ENCODE assay signal across 22 cellular contexts in genomic region chr5:93120048-93120447, GRCh38.
DNase-seq lines count a peak whose midpoint lies in the region; ATAC-seq, FAIRE-seq and TF ChIP-seq lines count a peak whose summit lies in the region.
"Had no signal": no experiment of that assay in that cellular context is flagged by ENCODE, and none has a peak within 500 bp of the region (broad histone marks: within the 10 kb centered on the region; RNA-seq: fewer than 3 reads in every experiment).

No MANE protein-coding gene starts in this region.

- no peak overlapping the region for H3K4me2 ChIP-seq in mammary epithelial cell (ENCODE audit: insufficient read depth, low read depth, low read length)
- H3K4me2 ChIP-seq in H1 (ENCODE audit: insufficient read depth in 1 of 2, low read depth in 2 of 2, low read length in 2 of 2) = no peak overlapping the region
- H3K4me2 ChIP-seq in OCI-LY7 (ENCODE audit: low read length) = no peak overlapping the region
- H3K4me2 ChIP-seq: A549 had no signal

- no peaks in the 10 kb centered on the region for H3K27me3 Mint-ChIP-seq in MCF 10A (ENCODE audit: insufficient read depth, unreplicated experiment)
- H3K27me3 Mint-ChIP-seq: CD4-positive, alpha-beta memory T cell; IgD-negative memory B cell had no signal

- CTCF ChIA-PET in mammary epithelial cell (lab: Charles Lee; ENCODE audit: low non-redundant PET) = no interaction called here
- CTCF ChIA-PET in MCF 10A (lab: Yijun Ruan, JAX) = interaction anchor here (0.7 kb wide), 1 partner anchor 20 kb away, joined by 3 read pairs; no protein-coding TSS in a partner anchor
- CTCF ChIA-PET in H1 (lab: Charles Lee; ENCODE audit: partially characterized antibody) = interaction anchor here (0.7 kb wide), 1 partner anchor 16 kb away, joined by 3 read pairs; no protein-coding TSS in a partner anchor
- CTCF ChIA-PET in OCI-LY7 (lab: Charles Lee; ENCODE audit: unreplicated experiment) = no interaction called here

- H3K36me3 ChIP-seq in mammary epithelial cell (ENCODE audit: insufficient read depth, low read length) (no peaks in the 10 kb centered on the region), H1 (ENCODE audit: control insufficient read depth in 2 of 4, insufficient read depth in 4 of 4, low read length in 3 of 4) (no peaks in the 10 kb centered on the region), OCI-LY7 (ENCODE audit: insufficient read depth, low read length) (no peaks in the 10 kb centered on the region), upper lobe of right lung (no peaks in the 10 kb centered on the region)

- H3K23me2 ChIP-seq in H1 (ENCODE audit: low read depth, low read length) = no peaks in the 10 kb centered on the region

- H3K79me1 ChIP-seq in H1 (ENCODE audit: low read depth, low read length) = no peaks in the 10 kb centered on the region

- no peaks in the 10 kb centered on the region for H3K27me3 ChIP-seq in mammary epithelial cell (ENCODE audit: insufficient read depth, low read length)
- H3K27me3 ChIP-seq in H1 (replicated peaks in 1 of 4; ENCODE audit: control insufficient read depth in 3 of 4, extremely low read depth in 1 of 4, insufficient read depth in 3 of 4, low read length in 3 of 4) = no peaks in the 10 kb centered on the region
- H3K27me3 ChIP-seq in upper lobe of right lung = no peaks in the 10 kb centered on the region

- H2BK5ac ChIP-seq in H1 (ENCODE audit: low read depth, low read length) = no peak overlapping the region

- TF ChIP-seq EP300 in H1 (IDR thresholded peaks at IDR 0.05; ENCODE audit: borderline replicate concordance in 1 of 2, low read depth in 2 of 2, low read length in 2 of 2) = no peak

- H3K4me3 ChIP-seq in mammary epithelial cell (replicated peaks in 1 of 3; ENCODE audit: insufficient read depth in 1 of 3, low read depth in 2 of 3, low read length in 3 of 3) (no peak overlapping the region), H1 (ENCODE audit: extremely low read depth in 1 of 4, insufficient read depth in 2 of 4, low read depth in 3 of 4, low read length in 4 of 4) (no peak overlapping the region), OCI-LY7 (ENCODE audit: low read depth, low read length, poor library complexity, severe bottlenecking) (no peak overlapping the region), upper lobe of right lung (no peak overlapping the region)
- H3K4me3 ChIP-seq: A549 had no signal

- H2BK120ac ChIP-seq in H1 (replicated peaks; ENCODE audit: low read depth, low read length) = no peak overlapping the region

- no TSS peak for BruUV-seq in mammary epithelial cell (replicated peaks; lab: Mats Ljungman, UMichigan)
- no TSS peak for BruUV-seq in MCF 10A (replicated peaks; lab: Mats Ljungman, UMichigan)
- no TSS peak for BruUV-seq in OCI-LY7 (replicated peaks; lab: Mats Ljungman, UMichigan)

- no peak overlapping the region for H2BK20ac ChIP-seq in H1 (ENCODE audit: low read length)

- dilution Hi-C loops in mammary epithelial cell (cut with HindIII; ENCODE audit: low sequenced_read_pairs) = no loop called here

- H4K91ac ChIP-seq in H1 (replicated peaks; ENCODE audit: insufficient read length, low read length) = no peak overlapping the region

- no peak overlapping the region for H2AK5ac ChIP-seq in H1 (ENCODE audit: low read depth, low read length)

- TF ChIP-seq CTCF in mammary epithelial cell (conservative IDR thresholded peaks at IDR 0.05 in 1 of 2, IDR thresholded peaks at IDR 0.05 in 1 of 2; ENCODE audit: extremely low read depth in 1 of 2, insufficient read depth in 1 of 2, low read depth in 1 of 2, low read length in 2 of 2) (no peak), MCF 10A (IDR thresholded peaks at IDR 0.05; ENCODE audit: unreplicated experiment) (no peak), H1 (IDR thresholded peaks at IDR 0.05; ENCODE audit: control extremely low read depth in 1 of 3, insufficient read depth in 1 of 3, low read depth in 1 of 3, low read length in 3 of 3) (no peak), OCI-LY7 (conservative IDR thresholded peaks at IDR 0.05; ENCODE audit: low read length) (no peak), upper lobe of right lung (IDR thresholded peaks at IDR 0.05) (no peak)

- H2BK12ac ChIP-seq in H1 (ENCODE audit: low read depth, low read length) = no peak overlapping the region

- no peak for ATAC-seq in upper lobe of right lung
- ATAC-seq in activated CD4-positive, CD25-positive, alpha-beta regulatory T cell treated with anti-CD3 and anti-CD28 coated beads, Interleukin-2, amount 50 U/mL, for 24 hours = no peak
- ATAC-seq in left cardiac atrium = no peak
- ATAC-seq: A549 had no signal

- H3K23ac ChIP-seq in H1 (ENCODE audit: insufficient read length) = no peak overlapping the region

- H3K4me1 ChIP-seq in mammary epithelial cell (ENCODE audit: insufficient read depth, low read length) (peaks cover 16% of the 10 kb centered on the region), H1 (replicated peaks in 1 of 4; ENCODE audit: control insufficient read depth in 3 of 4, insufficient read depth in 4 of 4, low read length in 3 of 4) (peaks cover 0 to 6% (median 0%) of the 10 kb centered on the region in 4 experiments; a peak in 2 of 7 replicates), OCI-LY7 (ENCODE audit: insufficient read depth, low read length, poor library complexity, severe bottlenecking) (no peaks in the 10 kb centered on the region), upper lobe of right lung (no peaks in the 10 kb centered on the region)

- DNase-seq in mammary epithelial cell (peak; percentile 12), MCF 10A (ENCODE audit: unreplicated experiment) (no peak), M059J (ENCODE audit: low read depth) (peak; percentile 24), H1 (ENCODE audit: low read depth in 1 of 2, low spot score in 2 of 2) (no peak), OCI-LY7 (ENCODE audit: low spot score) (no peak), upper lobe of right lung (no peak), left cardiac atrium (no peak)
- DNase-seq: AML-193; CD4-positive, alpha-beta memory T cell; DMS153; DMS79; GF-D8; GOT3; HCEC 1CT; HFFc6; KBM-7 had no signal

- H3K4ac ChIP-seq in H1 (replicated peaks; ENCODE audit: insufficient read length, low read depth, low read length) = no peak overlapping the region

- WGBS in mammary epithelial cell (ENCODE audit: low coverage, missing lambda C conversion rate) = 100% methylated on average over 1 of the region's 1 CpG
- 74% methylated on average over 1 of the region's 1 CpG; no CpG with 5 or more reads in 1 of the 2 experiments for WGBS in H1 (ENCODE audit: extremely low coverage in 1 of 2, insufficient coverage in 1 of 2, insufficient read length in 1 of 2, insufficient replicate concordance in 2 of 2, low coverage in 1 of 2, low lambda C conversion rate in 2 of 2, missing lambda C conversion rate in 1 of 2), 2 experiments

- H3K56ac ChIP-seq in H1 (replicated peaks; ENCODE audit: insufficient read length, low read depth, low read length) = no peak overlapping the region

- no peak overlapping the region for H4K5ac ChIP-seq in H1 (ENCODE audit: insufficient read length, low read depth, low read length)

- H3K9ac ChIP-seq in mammary epithelial cell (ENCODE audit: insufficient read depth, low read length) = no peak overlapping the region
- no peak overlapping the region for H3K9ac ChIP-seq in H1 (replicated peaks in 1 of 4; ENCODE audit: extremely low read depth in 1 of 4, low read depth in 3 of 4, low read length in 3 of 4)

- H2BK15ac ChIP-seq in H1 (ENCODE audit: low read length) = no peak overlapping the region

- H3K36me3 Mint-ChIP-seq in MCF 10A (ENCODE audit: insufficient read depth, unreplicated experiment) = no peaks in the 10 kb centered on the region
- H3K36me3 Mint-ChIP-seq: CD14-positive monocyte; CD4-positive, alpha-beta memory T cell; IgD-negative memory B cell had no signal

- intact Hi-C loops in mammary epithelial cell (cut with micrococcal nuclease) = no loop called here
- intact Hi-C loops in MCF 10A (cut with micrococcal nuclease) = no loop called here
- intact Hi-C loops in OCI-LY7 (cut with micrococcal nuclease; ENCODE audit: unreplicated experiment) = no loop called here
- intact Hi-C loops in upper lobe of right lung (cut with DNase I) = no loop called here
- intact Hi-C loops in left cardiac atrium (cut with DNase I) = no loop called here

- POLR2A ChIA-PET in MCF 10A (lab: Yijun Ruan, JAX) = no interaction called here
- POLR2A ChIA-PET in H1 (lab: Charles Lee; ENCODE audit: partially characterized antibody) = no interaction called here
- POLR2A ChIA-PET in OCI-LY7 (lab: Charles Lee) = no interaction called here

- FAIRE-seq in H1 (lab: Jason Lieb, UNC) = peak; percentile 7
- FAIRE-seq: A549, HTR-8/SVneo had no signal

- H3K18ac ChIP-seq in H1 (ENCODE audit: extremely low read depth, low read length) = no peak overlapping the region

- in situ Hi-C loops in mammary epithelial cell (cut with MboI; ENCODE audit: low sequenced_read_pairs in 2 of 2) = no loop called here

- no peak for TF ChIP-seq POLR2A in H1 (IDR thresholded peaks at IDR 0.05; ENCODE audit: control extremely low read depth in 1 of 2, low read depth in 2 of 2, low read length in 2 of 2)

- H3K27ac ChIP-seq in mammary epithelial cell (ENCODE audit: insufficient read depth, low read depth, low read length) = no peak overlapping the region
- H3K27ac ChIP-seq in H1 (ENCODE audit: low read depth, low read length) = no peak overlapping the region
- H3K27ac ChIP-seq in OCI-LY7 (ENCODE audit: low read depth, low read length, poor library complexity, severe bottlenecking) = no peak overlapping the region
- H3K27ac ChIP-seq in upper lobe of right lung = no peak overlapping the region
- H3K27ac ChIP-seq: 22Rv1, A549 had no signal

- H3K27ac Mint-ChIP-seq in MCF 10A (ENCODE audit: low read depth, unreplicated experiment) = no peak overlapping the region
- H3K27ac Mint-ChIP-seq: CD14-positive monocyte; CD4-positive, alpha-beta memory T cell; HFFc6; IgD-negative memory B cell had no signal

- H3K4me1 Mint-ChIP-seq in MCF 10A (ENCODE audit: insufficient read depth, unreplicated experiment) = peaks cover 6% of the 10 kb centered on the region
- H3K4me1 Mint-ChIP-seq: CD14-positive monocyte; CD4-positive, alpha-beta memory T cell; IgD-negative memory B cell had no signal

- H3K79me2 ChIP-seq in mammary epithelial cell (ENCODE audit: insufficient read depth, low read length) (no peaks in the 10 kb centered on the region), H1 (ENCODE audit: control insufficient read depth in 1 of 2, insufficient read depth in 2 of 2, low read length in 2 of 2) (no peaks in the 10 kb centered on the region), OCI-LY7 (ENCODE audit: insufficient read depth, low read depth, low read length) (no peaks in the 10 kb centered on the region)

- H3K14ac ChIP-seq in H1 (ENCODE audit: insufficient read length) = no peak overlapping the region

- no peaks in the 10 kb centered on the region for H3K9me3 Mint-ChIP-seq in MCF 10A (ENCODE audit: unreplicated experiment)
- H3K9me3 Mint-ChIP-seq: HFFc6 had no signal

- H3K4me3 Mint-ChIP-seq in MCF 10A (ENCODE audit: unreplicated experiment) = no peak overlapping the region
- H3K4me3 Mint-ChIP-seq: CD14-positive monocyte; CD4-positive, alpha-beta memory T cell; HFFc6; IgD-negative memory B cell had no signal

- TF ChIP-seq RAD21 in H1 (IDR thresholded peaks at IDR 0.05 in 1 of 2, conservative IDR thresholded peaks at IDR 0.05 in 1 of 2; ENCODE audit: low read depth in 2 of 2, low read length in 2 of 2) = no peak

- no peaks in the 10 kb centered on the region for H4K20me1 ChIP-seq in mammary epithelial cell (ENCODE audit: insufficient read depth, low read length)
- H4K20me1 ChIP-seq in H1 (replicated peaks in 1 of 2; ENCODE audit: control insufficient read depth in 1 of 2, insufficient read depth in 2 of 2, low read length in 2 of 2) = no peaks in the 10 kb centered on the region
- H4K20me1 ChIP-seq in OCI-LY7 (ENCODE audit: insufficient read depth, low read length) = no peaks in the 10 kb centered on the region

- no peak overlapping the region for H4K8ac ChIP-seq in H1 (ENCODE audit: extremely low read depth, insufficient read depth, low read length)

- H3K9me2 ChIP-seq in OCI-LY7 (ENCODE audit: insufficient read depth, low read length) = no peaks in the 10 kb centered on the region

- H3K9me3 ChIP-seq in mammary epithelial cell (replicated peaks; ENCODE audit: insufficient read depth, low read length) = no peaks in the 10 kb centered on the region
- H3K9me3 ChIP-seq in H1 (ENCODE audit: insufficient read depth in 2 of 2, low read depth in 1 of 2, low read length in 1 of 2) = no peaks in the 10 kb centered on the region
- H3K9me3 ChIP-seq in OCI-LY7 (ENCODE audit: low read length) = no peaks in the 10 kb centered on the region
- H3K9me3 ChIP-seq in upper lobe of right lung = no peaks in the 10 kb centered on the region
- H3K9me3 ChIP-seq: A549 had no signal

- H2AFZ ChIP-seq in mammary epithelial cell (ENCODE audit: low read depth, low read length) (no peak overlapping the region), H1 (ENCODE audit: low read length) (no peak overlapping the region), OCI-LY7 (ENCODE audit: low read length) (no peak overlapping the region)

Comparison
In these comparisons a context has a peak if more than half of its experiments do, and no peak if none do; other contexts are left out.
1. DNase-seq: peak in mammary epithelial cell (single experiment) and M059J (single experiment); none in MCF 10A (single experiment), H1 (0 of 2), OCI-LY7 (single experiment), upper lobe of right lung (single experiment) and left cardiac atrium (single experiment).
2. CTCF ChIA-PET loops: an anchor here in MCF 10A (0.7 kb wide) and H1 (0.7 kb wide); none called in mammary epithelial cell and OCI-LY7.